In genomic region chr17:76736349-76737081, GRCh38 we compare ENCODE assay signal across 1 cellular context.
TF ChIP-seq lines count a peak whose summit lies in the region.

No MANE protein-coding gene starts in this region.

TF ChIP-seq in GM23338, 12 proteins besides CTCF, POLR2A, EP300 and RAD21 (continued from another document):
- TF ChIP-seq, protein P1, sequence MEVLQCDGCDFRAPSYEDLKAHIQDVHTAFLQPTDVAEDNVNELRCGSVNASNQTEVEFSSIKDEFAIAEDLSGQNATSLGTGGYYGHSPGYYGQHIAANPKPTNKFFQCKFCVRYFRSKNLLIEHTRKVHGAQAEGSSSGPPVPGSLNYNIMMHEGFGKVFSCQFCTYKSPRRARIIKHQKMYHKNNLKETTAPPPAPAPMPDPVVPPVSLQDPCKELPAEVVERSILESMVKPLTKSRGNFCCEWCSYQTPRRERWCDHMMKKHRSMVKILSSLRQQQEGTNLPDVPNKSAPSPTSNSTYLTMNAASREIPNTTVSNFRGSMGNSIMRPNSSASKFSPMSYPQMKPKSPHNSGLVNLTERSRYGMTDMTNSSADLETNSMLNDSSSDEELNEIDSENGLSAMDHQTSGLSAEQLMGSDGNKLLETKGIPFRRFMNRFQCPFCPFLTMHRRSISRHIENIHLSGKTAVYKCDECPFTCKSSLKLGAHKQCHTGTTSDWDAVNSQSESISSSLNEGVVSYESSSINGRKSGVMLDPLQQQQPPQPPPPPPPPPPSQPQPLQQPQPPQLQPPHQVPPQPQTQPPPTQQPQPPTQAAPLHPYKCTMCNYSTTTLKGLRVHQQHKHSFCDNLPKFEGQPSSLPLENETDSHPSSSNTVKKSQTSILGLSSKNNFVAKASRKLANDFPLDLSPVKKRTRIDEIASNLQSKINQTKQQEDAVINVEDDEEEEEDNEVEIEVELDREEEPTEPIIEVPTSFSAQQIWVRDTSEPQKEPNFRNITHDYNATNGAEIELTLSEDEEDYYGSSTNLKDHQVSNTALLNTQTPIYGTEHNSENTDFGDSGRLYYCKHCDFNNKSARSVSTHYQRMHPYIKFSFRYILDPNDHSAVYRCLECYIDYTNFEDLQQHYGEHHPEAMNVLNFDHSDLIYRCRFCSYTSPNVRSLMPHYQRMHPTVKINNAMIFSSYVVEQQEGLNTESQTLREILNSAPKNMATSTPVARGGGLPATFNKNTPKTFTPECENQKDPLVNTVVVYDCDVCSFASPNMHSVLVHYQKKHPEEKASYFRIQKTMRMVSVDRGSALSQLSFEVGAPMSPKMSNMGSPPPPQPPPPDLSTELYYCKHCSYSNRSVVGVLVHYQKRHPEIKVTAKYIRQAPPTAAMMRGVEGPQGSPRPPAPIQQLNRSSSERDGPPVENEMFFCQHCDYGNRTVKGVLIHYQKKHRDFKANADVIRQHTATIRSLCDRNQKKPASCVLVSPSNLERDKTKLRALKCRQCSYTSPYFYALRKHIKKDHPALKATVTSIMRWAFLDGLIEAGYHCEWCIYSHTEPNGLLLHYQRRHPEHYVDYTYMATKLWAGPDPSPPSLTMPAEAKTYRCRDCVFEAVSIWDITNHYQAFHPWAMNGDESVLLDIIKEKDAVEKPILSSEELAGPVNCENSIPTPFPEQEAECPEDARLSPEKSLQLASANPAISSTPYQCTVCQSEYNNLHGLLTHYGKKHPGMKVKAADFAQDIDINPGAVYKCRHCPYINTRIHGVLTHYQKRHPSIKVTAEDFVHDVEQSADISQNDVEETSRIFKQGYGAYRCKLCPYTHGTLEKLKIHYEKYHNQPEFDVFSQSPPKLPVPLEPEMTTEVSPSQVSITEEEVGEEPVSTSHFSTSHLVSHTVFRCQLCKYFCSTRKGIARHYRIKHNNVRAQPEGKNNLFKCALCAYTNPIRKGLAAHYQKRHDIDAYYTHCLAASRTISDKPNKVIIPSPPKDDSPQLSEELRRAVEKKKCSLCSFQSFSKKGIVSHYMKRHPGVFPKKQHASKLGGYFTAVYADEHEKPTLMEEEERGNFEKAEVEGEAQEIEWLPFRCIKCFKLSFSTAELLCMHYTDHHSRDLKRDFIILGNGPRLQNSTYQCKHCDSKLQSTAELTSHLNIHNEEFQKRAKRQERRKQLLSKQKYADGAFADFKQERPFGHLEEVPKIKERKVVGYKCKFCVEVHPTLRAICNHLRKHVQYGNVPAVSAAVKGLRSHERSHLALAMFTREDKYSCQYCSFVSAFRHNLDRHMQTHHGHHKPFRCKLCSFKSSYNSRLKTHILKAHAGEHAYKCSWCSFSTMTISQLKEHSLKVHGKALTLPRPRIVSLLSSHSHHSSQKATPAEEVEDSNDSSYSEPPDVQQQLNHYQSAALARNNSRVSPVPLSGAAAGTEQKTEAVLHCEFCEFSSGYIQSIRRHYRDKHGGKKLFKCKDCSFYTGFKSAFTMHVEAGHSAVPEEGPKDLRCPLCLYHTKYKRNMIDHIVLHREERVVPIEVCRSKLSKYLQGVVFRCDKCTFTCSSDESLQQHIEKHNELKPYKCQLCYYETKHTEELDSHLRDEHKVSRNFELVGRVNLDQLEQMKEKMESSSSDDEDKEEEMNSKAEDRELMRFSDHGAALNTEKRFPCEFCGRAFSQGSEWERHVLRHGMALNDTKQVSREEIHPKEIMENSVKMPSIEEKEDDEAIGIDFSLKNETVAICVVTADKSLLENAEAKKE (CRISPR knock-in tag; IDR thresholded peaks at IDR 0.05) = no peak
- TF ChIP-seq POLR2AphosphoS5 (IDR thresholded peaks at IDR 0.05; ENCODE audit: low read depth) (no peak; the same call in 1 of the 2 replicates), ETS1 (IDR thresholded peaks at IDR 0.05) (0 out of 2 replicates have a peak, but pooled peaks have one; percentile 25)
